16 cellular contexts compared by ENCODE assay signal in genomic region chr2:197713271-197713670, GRCh38. TPM values are rescaled to one million over a fixed set of nuclear protein-coding genes. Genes with fewer than 3 reads are reported as not detected.
DNase-seq lines count a peak whose midpoint lies in the region; ATAC-seq and TF ChIP-seq lines count a peak whose summit lies in the region.
"Had no signal": no experiment of that assay in that cellular context is flagged by ENCODE, and none has a peak within 500 bp of the region (broad histone marks: within the 10 kb centered on the region; RNA-seq: fewer than 3 reads in every experiment).

No MANE protein-coding gene starts in this region.

- no peaks in the 10 kb centered on the region for H3K9me3 Mint-ChIP-seq in endodermal cell
- no peaks in the 10 kb centered on the region for H3K9me3 Mint-ChIP-seq in stimulated activated effector memory CD8-positive, alpha-beta T cell treated with anti-CD3 and anti-CD28 coated beads, Interleukin-12 subunit alpha, Interleukin-12 subunit beta, amount 100 ng/mL, for 72 hours
- H3K9me3 Mint-ChIP-seq: CD8-positive, alpha-beta memory T cell had no signal

- H3K4me1 Mint-ChIP-seq in endodermal cell, result peaks cover 31% of the 10 kb centered on the region
- peaks cover 29% of the 10 kb centered on the region for H3K4me1 Mint-ChIP-seq in stimulated activated effector memory CD8-positive, alpha-beta T cell treated with anti-CD3 and anti-CD28 coated beads, Interleukin-12 subunit alpha, Interleukin-12 subunit beta, amount 100 ng/mL, for 72 hours

- peaks cover 16% of the 10 kb centered on the region for H3K36me3 ChIP-seq in endodermal cell (ENCODE audit: control insufficient read depth, insufficient read depth, low read length)
- H3K36me3 ChIP-seq in HAP-1 (replicated peaks), result peaks cover 4% of the 10 kb centered on the region

- H3K27me3 ChIP-seq in endodermal cell (ENCODE audit: control insufficient read depth, insufficient read depth, low read length, poor library complexity, severe bottlenecking) (no peaks in the 10 kb centered on the region), HAP-1 (ENCODE audit: low read depth) (no peaks in the 10 kb centered on the region)
- H3K27me3 ChIP-seq: BLaER1 had no signal

- H3K9me3 ChIP-seq in endodermal cell (ENCODE audit: control insufficient read depth, low read length) (no peaks in the 10 kb centered on the region), HAP-1 (no peaks in the 10 kb centered on the region)
- H3K9me3 ChIP-seq: BLaER1 had no signal

- peaks cover 3% of the 10 kb centered on the region for H3K4me1 ChIP-seq in endodermal cell (ENCODE audit: control insufficient read depth, insufficient read depth, low read length)
- H3K4me1 ChIP-seq in HAP-1, result peaks cover 4% of the 10 kb centered on the region

- H3K27ac Mint-ChIP-seq in endodermal cell, result peak overlapping the region; percentile 15
- no peak overlapping the region for H3K27ac Mint-ChIP-seq in stimulated activated effector memory CD8-positive, alpha-beta T cell treated with anti-CD3 and anti-CD28 coated beads, Interleukin-12 subunit alpha, Interleukin-12 subunit beta, amount 100 ng/mL, for 72 hours

- H3K4me3 ChIP-seq in NB4 (ENCODE audit: low read depth, low read length), result no peak overlapping the region
- no peak overlapping the region for H3K4me3 ChIP-seq in endodermal cell (ENCODE audit: low read length)
- no peak overlapping the region for H3K4me3 ChIP-seq in HAP-1
- H3K4me3 ChIP-seq: BLaER1 had no signal

- H3K36me3 Mint-ChIP-seq in endodermal cell (ENCODE audit: low read depth), result peaks cover 7% of the 10 kb centered on the region
- peaks cover 59% of the 10 kb centered on the region for H3K36me3 Mint-ChIP-seq in stimulated activated effector memory CD8-positive, alpha-beta T cell treated with anti-CD3 and anti-CD28 coated beads, Interleukin-12 subunit alpha, Interleukin-12 subunit beta, amount 100 ng/mL, for 72 hours

- no peak overlapping the region for H3K9ac ChIP-seq in endodermal cell (ENCODE audit: extremely low read depth, low read length, poor library complexity, severe bottlenecking)
- H3K9ac ChIP-seq: BLaER1 had no signal

- peak; percentile 29 for ATAC-seq in GM18868 (IDR thresholded peaks at IDR 0.05; ENCODE audit: unreplicated experiment)
- no peak for ATAC-seq in stimulated activated effector memory CD8-positive, alpha-beta T cell treated with anti-CD3 and anti-CD28 coated beads, Interleukin-12 subunit alpha, Interleukin-12 subunit beta, amount 100 ng/mL, for 72 hours
- ATAC-seq: HCT116 had no signal

- 90 to 95% methylated on average over 2 to 3 of the region's 3 CpGs for WGBS in endodermal cell (ENCODE audit: insufficient coverage in 1 of 2, insufficient read length in 1 of 2), 2 experiments

- no peak overlapping the region for H3K4me3 Mint-ChIP-seq in endodermal cell
- no peak overlapping the region for H3K4me3 Mint-ChIP-seq in stimulated activated effector memory CD8-positive, alpha-beta T cell treated with anti-CD3 and anti-CD28 coated beads, Interleukin-12 subunit alpha, Interleukin-12 subunit beta, amount 100 ng/mL, for 72 hours
- H3K4me3 Mint-ChIP-seq: CD8-positive, alpha-beta memory T cell had no signal

- no peak for TF ChIP-seq CTCF in NB4 (IDR thresholded peaks at IDR 0.05; ENCODE audit: low read depth, low read length)
- TF ChIP-seq CTCF in endodermal cell (conservative IDR thresholded peaks at IDR 0.05), result no peak

- DNase-seq in NCI-H82 (lab: John Stamatoyannopoulos, UW) (peak; percentile 10), NCI-H82 treated with DMSO at 0.1 percent for 48 hours (lab: John Stamatoyannopoulos, UW; ENCODE audit: unreplicated experiment) (no peak), NB4 (ENCODE audit: low read depth) (peak; percentile 10), endodermal cell (no peak), foreskin melanocyte (no peak), HAP-1 (ENCODE audit: low spot score in 2 of 2) (no peak)
- no peak for DNase-seq in stimulated activated effector memory CD8-positive, alpha-beta T cell treated with anti-CD3 and anti-CD28 coated beads, Interleukin-12 subunit alpha, Interleukin-12 subunit beta, amount 100 ng/mL, for 72 hours (ENCODE audit: low spot score in 2 of 2)
- DNase-seq: 8988T; Caco-2; CD8-positive, alpha-beta memory T cell; DMS53; GF-D8; IMR-90 had no signal

- TF ChIP-seq POLR2A in NB4 (IDR thresholded peaks at IDR 0.05; ENCODE audit: extremely low read depth, insufficient read length), result no peak

- in situ Hi-C loops in HAP-1 (cut with MboI; ENCODE audit: low sequenced_read_pairs), result no loop called here

- no peaks in the 10 kb centered on the region for H3K27me3 Mint-ChIP-seq in endodermal cell (ENCODE audit: insufficient read depth)
- H3K27me3 Mint-ChIP-seq: CD8-positive, alpha-beta memory T cell had no signal

- no peak overlapping the region for H3K27ac ChIP-seq in endodermal cell (ENCODE audit: low read depth, low read length)
- H3K27ac ChIP-seq: BLaER1 had no signal

RNA-seq across cellular contexts. Expression of gene MARS2, which starts 8.1 kb away (rescaled TPM):
- 10 to 100 TPM; 10.4 to 13.4 TPM for total RNA-seq in endodermal cell
- 9.9 TPM for polyA plus RNA-seq in endodermal cell (2013, experiment 1 of 2)
- 7.7 TPM for polyA plus RNA-seq in endodermal cell (2013, experiment 2 of 2)

RNA-seq across cellular contexts. Expression of gene RFTN2, which starts 37.9 kb away (rescaled TPM):
- under 1 TPM; 0.55 TPM for total RNA-seq in endodermal cell
- 25.2 TPM for polyA plus RNA-seq in endodermal cell (2013, experiment 1 of 2)
- 19.0 TPM for polyA plus RNA-seq in endodermal cell (2013, experiment 2 of 2)

Comparison
In these comparisons a context has a peak if more than half of its experiments do, and no peak if none do; other contexts are left out.
1. DNase-seq: peak in NCI-H82 (single experiment) and NB4 (single experiment); none in NCI-H82 treated with DMSO at 0.1 percent for 48 hours (single experiment), endodermal cell (single experiment), foreskin melanocyte (single experiment), HAP-1 (0 of 2) and stimulated activated effector memory CD8-positive, alpha-beta T cell treated with anti-CD3 and anti-CD28 coated beads, Interleukin-12 subunit alpha, Interleukin-12 subunit beta, amount 100 ng/mL, for 72 hours (0 of 2).